Comparison of ENCODE assay signal across 18 cellular contexts in genomic region chr6:111696814-111697213, GRCh38.
"Had no signal": no experiment of that assay in that cellular context is flagged by ENCODE, and none has a peak within 500 bp of the region (broad histone marks: within the 10 kb centered on the region; RNA-seq: fewer than 3 reads in every experiment).

No MANE protein-coding gene starts in this region.

- H3K27ac Mint-ChIP-seq: nephron progenitor cell had no signal

- H3K4me3 ChIP-seq: dorsolateral prefrontal cortex, heart right ventricle, right atrium auricular region, sigmoid colon, skin epidermis had no signal

- H3K27me3 Mint-ChIP-seq: naive thymus-derived CD4-positive, alpha-beta T cell had no signal

- H3K27ac ChIP-seq: heart right ventricle, right atrium auricular region, sigmoid colon had no signal

- H3K4me3 Mint-ChIP-seq: naive thymus-derived CD4-positive, alpha-beta T cell; nephron progenitor cell had no signal

- ATAC-seq: heart right ventricle; left lobe of liver; naive thymus-derived CD4-positive, alpha-beta T cell had no signal

- H3K9me3 ChIP-seq: heart right ventricle, right atrium auricular region, sigmoid colon had no signal

- DNase-seq: cortex of kidney; dorsolateral prefrontal cortex; effector CD8-positive, alpha-beta T cell; foreskin melanocyte; heart right ventricle; hypothalamus; islet precursor cell; mammary epithelial cell; naive thymus-derived CD4-positive, alpha-beta T cell; nephron progenitor cell; sigmoid colon; stimulated activated CD4-positive, alpha-beta T cell treated with anti-CD3 and anti-CD28 coated beads, Interleukin-2, amount 100 ng/mL, for 24 hours; stimulated activated CD4-positive, alpha-beta T cell treated with anti-CD3 and anti-CD28 coated beads, Interleukin-4, amount 100 ng/mL, for 4 hours; stimulated activated naive CD4-positive, alpha-beta T cell; trophoblast cell had no signal

- H3K27me3 ChIP-seq: dorsolateral prefrontal cortex, heart right ventricle, right atrium auricular region, sigmoid colon had no signal

- H3K9me3 Mint-ChIP-seq: nephron progenitor cell had no signal
